ENCODE assay signal across 1 cellular context in the genomic region with DNA sequence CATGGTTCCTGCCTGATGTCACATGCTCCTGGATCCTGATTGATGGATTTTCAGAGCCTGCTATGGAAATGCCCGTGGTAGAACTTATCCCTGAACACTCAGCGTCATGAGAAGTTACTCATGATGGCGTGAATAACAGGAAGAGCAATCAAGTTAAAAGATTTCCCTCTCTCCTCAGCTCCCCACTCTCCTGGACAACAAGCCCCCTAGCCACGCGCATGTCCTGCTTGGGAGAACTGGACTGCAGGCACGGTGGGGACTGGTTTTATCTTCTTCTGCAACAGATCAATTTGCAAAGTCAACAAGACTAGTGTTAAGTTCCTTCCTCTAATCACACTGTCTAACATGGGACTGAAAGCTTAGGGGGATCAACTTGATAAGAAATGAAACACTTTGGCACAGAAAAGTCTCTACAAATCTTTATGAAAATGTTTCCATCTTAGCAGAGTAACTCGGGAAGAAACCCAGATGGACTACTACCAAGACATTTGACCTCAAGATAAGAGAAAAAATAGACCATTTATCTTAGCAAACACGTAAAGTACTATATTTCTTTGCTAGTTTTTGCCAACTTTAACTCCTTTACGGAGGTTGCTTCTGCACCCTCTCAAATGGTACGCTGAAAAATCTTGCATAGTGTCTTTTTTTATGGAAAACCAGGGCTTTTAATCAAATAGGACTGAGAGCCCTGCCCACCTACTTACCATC.
TF ChIP-seq lines count a peak whose summit lies in the region.

No MANE protein-coding gene starts in this region.

TF ChIP-seq in HEK293, 187 proteins besides CTCF, POLR2A, EP300 and RAD21 (continued from another document):
- 0 out of 2 replicates have a peak, but pooled peaks have one; percentile 62 for TF ChIP-seq ZBTB44 (tag by site-specific recombination; IDR thresholded peaks at IDR 0.05)
- TF ChIP-seq FEZF1 (tag by site-specific recombination; IDR thresholded peaks at IDR 0.05) = peak; percentile 35; the same call in 1 of the 2 replicates
- TF ChIP-seq IKZF3 (tag by site-specific recombination; IDR thresholded peaks at IDR 0.05) = no peak
- no peak for TF ChIP-seq ELK4 (IDR thresholded peaks at IDR 0.05; ENCODE audit: borderline replicate concordance, low read depth, low read length)
- TF ChIP-seq ZNF335 (tag by site-specific recombination; conservative IDR thresholded peaks at IDR 0.05) = 0 out of 2 replicates have a peak, but pooled peaks have one; percentile 37
- TF ChIP-seq TRIM28 (IDR thresholded peaks at IDR 0.05; ENCODE audit: borderline replicate concordance, low read length) = peak; percentile 92
- TF ChIP-seq TCF7L2 (IDR thresholded peaks at IDR 0.05; ENCODE audit: borderline replicate concordance, low read depth, low read length) = 0 out of 2 replicates have a peak, but pooled peaks have one; percentile 27
- TF ChIP-seq, protein P1, sequence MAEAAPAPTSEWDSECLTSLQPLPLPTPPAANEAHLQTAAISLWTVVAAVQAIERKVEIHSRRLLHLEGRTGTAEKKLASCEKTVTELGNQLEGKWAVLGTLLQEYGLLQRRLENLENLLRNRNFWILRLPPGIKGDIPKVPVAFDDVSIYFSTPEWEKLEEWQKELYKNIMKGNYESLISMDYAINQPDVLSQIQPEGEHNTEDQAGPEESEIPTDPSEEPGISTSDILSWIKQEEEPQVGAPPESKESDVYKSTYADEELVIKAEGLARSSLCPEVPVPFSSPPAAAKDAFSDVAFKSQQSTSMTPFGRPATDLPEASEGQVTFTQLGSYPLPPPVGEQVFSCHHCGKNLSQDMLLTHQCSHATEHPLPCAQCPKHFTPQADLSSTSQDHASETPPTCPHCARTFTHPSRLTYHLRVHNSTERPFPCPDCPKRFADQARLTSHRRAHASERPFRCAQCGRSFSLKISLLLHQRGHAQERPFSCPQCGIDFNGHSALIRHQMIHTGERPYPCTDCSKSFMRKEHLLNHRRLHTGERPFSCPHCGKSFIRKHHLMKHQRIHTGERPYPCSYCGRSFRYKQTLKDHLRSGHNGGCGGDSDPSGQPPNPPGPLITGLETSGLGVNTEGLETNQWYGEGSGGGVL (tag by site-specific recombination; IDR thresholded peaks at IDR 0.05) = no peak
